21 cellular contexts compared by ENCODE assay signal in genomic region chr10:18204050-18204449, GRCh38.
A peak's percentile ranks its signal among the peaks of the same experiment; 100 is the strongest.
DNase-seq lines count a peak whose midpoint lies in the region; ATAC-seq and FAIRE-seq lines count a peak whose summit lies in the region.
"Had no signal": no experiment of that assay in that cellular context is flagged by ENCODE, and none has a peak within 500 bp of the region (broad histone marks: within the 10 kb centered on the region; RNA-seq: fewer than 3 reads in every experiment).

No MANE protein-coding gene starts in this region.

- peaks cover 0 to 5% of the 10 kb centered on the region in 2 donors for H3K9me3 Mint-ChIP-seq in effector memory CD8-positive, alpha-beta T cell
- H3K9me3 Mint-ChIP-seq: stimulated activated memory B cell treated with anti-CD40 and anti-IgM and Interleukin-4, amounts not matched to agents 10 μg/mL and 1 μg/mL and 100 μg/mL, for 72 hours had no signal

- WGBS in small intestine, 3 donors: 6 to 15% (median 10%) methylated on average over 4 of the region's 4 CpGs

- no peaks in the 10 kb centered on the region for H3K27me3 ChIP-seq in endocrine pancreas (ENCODE audit: control insufficient read depth, insufficient read depth, low read length)
- H3K27me3 ChIP-seq in small intestine (ENCODE audit: control insufficient read depth in 2 of 2, insufficient read depth in 2 of 2, low read length in 2 of 2): no peaks in the 10 kb centered on the region
- H3K27me3 ChIP-seq: gastrocnemius medialis, upper lobe of right lung had no signal

- H3K4me3 ChIP-seq in endocrine pancreas (ENCODE audit: control insufficient read depth, insufficient read depth, low read length): peak overlapping the region; percentile 43
- no peak overlapping the region for H3K4me3 ChIP-seq in small intestine (ENCODE audit: low read depth in 1 of 2, low read length in 2 of 2)
- H3K4me3 ChIP-seq: coronary artery, gastrocnemius medialis, lower lobe of right lung, upper lobe of right lung had no signal

- H3K27ac Mint-ChIP-seq in effector memory CD8-positive, alpha-beta T cell: no peak overlapping the region
- H3K27ac Mint-ChIP-seq: activated naive CD4-positive, alpha-beta T cell treated with anti-CD3 and anti-CD28 coated beads, Interleukin-2, amount 50 U/mL, for 72 hours; naive B cell; progenitor cell of endocrine pancreas; stimulated activated memory B cell treated with anti-CD40 and anti-IgM and Interleukin-4, amounts not matched to agents 10 μg/mL and 1 μg/mL and 100 μg/mL, for 72 hours had no signal

- no peaks in the 10 kb centered on the region for H3K36me3 ChIP-seq in endocrine pancreas (ENCODE audit: control insufficient read depth, insufficient read depth, low read length)
- H3K36me3 ChIP-seq in small intestine (ENCODE audit: control insufficient read depth in 2 of 2, insufficient read depth in 2 of 2, low read length in 2 of 2): no peaks in the 10 kb centered on the region
- H3K36me3 ChIP-seq: gastrocnemius medialis, lower lobe of right lung, upper lobe of right lung had no signal

- H3K4me1 ChIP-seq in endocrine pancreas (ENCODE audit: control insufficient read depth, insufficient read depth, low read length) (peaks cover 19% of the 10 kb centered on the region), small intestine (ENCODE audit: control insufficient read depth in 2 of 2, insufficient read depth in 1 of 2, low read depth in 1 of 2, low read length in 1 of 2) (no peaks in the 10 kb centered on the region)
- H3K4me1 ChIP-seq: gastrocnemius medialis had no signal

- H3K4me1 Mint-ChIP-seq in effector memory CD8-positive, alpha-beta T cell (ENCODE audit: low read depth in 2 of 2): no peaks in the 10 kb centered on the region
- H3K4me1 Mint-ChIP-seq: naive B cell; stimulated activated memory B cell treated with anti-CD40 and anti-IgM and Interleukin-4, amounts not matched to agents 10 μg/mL and 1 μg/mL and 100 μg/mL, for 72 hours had no signal

- no peaks in the 10 kb centered on the region for H3K36me3 Mint-ChIP-seq in effector memory CD8-positive, alpha-beta T cell (ENCODE audit: insufficient read depth)
- H3K36me3 Mint-ChIP-seq: activated naive CD4-positive, alpha-beta T cell treated with anti-CD3 and anti-CD28 coated beads, Interleukin-2, amount 50 U/mL, for 72 hours; naive B cell; stimulated activated memory B cell treated with anti-CD40 and anti-IgM and Interleukin-4, amounts not matched to agents 10 μg/mL and 1 μg/mL and 100 μg/mL, for 72 hours had no signal

- FAIRE-seq in small intestine (lab: Jason Lieb, UNC): no peak
- FAIRE-seq: A204.1 had no signal

- H3K9ac ChIP-seq in endocrine pancreas (ENCODE audit: control insufficient read depth, insufficient read depth, low read length): no peak overlapping the region

- H3K4me3 Mint-ChIP-seq in effector memory CD8-positive, alpha-beta T cell: no peak overlapping the region
- H3K4me3 Mint-ChIP-seq: naive B cell; stimulated activated memory B cell treated with anti-CD40 and anti-IgM and Interleukin-4, amounts not matched to agents 10 μg/mL and 1 μg/mL and 100 μg/mL, for 72 hours had no signal

- DNase-seq in NCI-H1105 treated with DMSO at 0.1 percent for 48 hours (lab: John Stamatoyannopoulos, UW) (peak; percentile 0), NCI-H1105 (lab: John Stamatoyannopoulos, UW) (no peak), NCI-H748 (lab: John Stamatoyannopoulos, UW; ENCODE audit: unreplicated experiment) (peak; percentile 84), small intestine (peak; percentile 29)
- DNase-seq in effector memory CD8-positive, alpha-beta T cell: no peak
- DNase-seq in stimulated activated naive CD4-positive, alpha-beta T cell treated with Interleukin-2 at 50 U/mL for 16 hours (lab: John Stamatoyannopoulos, UW): no peak
- DNase-seq: activated T-cell treated with anti-CD3 and anti-CD28 coated beads, Interleukin-2, amount 50 U/mL, for 1 hour; gastrocnemius medialis; lower lobe of right lung; naive B cell; NCI-H2029; NCI-H69; stimulated activated CD4-positive, alpha-beta T cell treated with anti-CD3 and anti-CD28 coated beads, Interleukin-12 subunit alpha, Interleukin-12 subunit beta, amount 100 ng/mL, for 4 hours; upper lobe of right lung had no signal

- no peak overlapping the region for H3K27ac ChIP-seq in small intestine (ENCODE audit: low read depth in 1 of 2, low read length in 1 of 2)
- H3K27ac ChIP-seq: gastrocnemius medialis, lower lobe of right lung, upper lobe of right lung had no signal

- no peak for ATAC-seq in effector memory CD8-positive, alpha-beta T cell (replicated peaks)
- ATAC-seq in GM18511 (IDR thresholded peaks at IDR 0.05; ENCODE audit: unreplicated experiment): no peak
- ATAC-seq: activated naive CD4-positive, alpha-beta T cell treated with anti-CD3 and anti-CD28 coated beads, Interleukin-2, amount 50 U/mL, for 72 hours; gastrocnemius medialis; lower lobe of right lung; stimulated activated memory B cell treated with anti-CD40 and anti-IgM and Interleukin-4, amounts not matched to agents 10 μg/mL and 1 μg/mL and 100 μg/mL, for 72 hours; upper lobe of right lung had no signal

- H3K9me3 ChIP-seq in endocrine pancreas (ENCODE audit: control insufficient read depth, low read length) (no peaks in the 10 kb centered on the region), small intestine (ENCODE audit: control insufficient read depth, low read depth) (no peaks in the 10 kb centered on the region)
- H3K9me3 ChIP-seq: gastrocnemius medialis, lower lobe of right lung, upper lobe of right lung had no signal

- no peaks in the 10 kb centered on the region for H3K27me3 Mint-ChIP-seq in effector memory CD8-positive, alpha-beta T cell
- H3K27me3 Mint-ChIP-seq: progenitor cell of endocrine pancreas; stimulated activated memory B cell treated with anti-CD40 and anti-IgM and Interleukin-4, amounts not matched to agents 10 μg/mL and 1 μg/mL and 100 μg/mL, for 72 hours had no signal

Comparison
In these comparisons a context has a peak if more than half of its experiments do, and no peak if none do; other contexts are left out.
1. DNase-seq: peak in NCI-H1105 treated with DMSO at 0.1 percent for 48 hours (single experiment), NCI-H748 (single experiment) and small intestine (single experiment); none in NCI-H1105 (single experiment), effector memory CD8-positive, alpha-beta T cell (0 of 3) and stimulated activated naive CD4-positive, alpha-beta T cell treated with Interleukin-2 at 50 U/mL for 16 hours (single experiment).